ENCODE assay signal across 27 cellular contexts in genomic region chr12:80456513-80456912, GRCh38. TPM values are rescaled to one million over a fixed set of nuclear protein-coding genes. Genes with fewer than 3 reads are reported as not detected.
"Had no signal": no experiment of that assay in that cellular context is flagged by ENCODE, and none has a peak within 500 bp of the region (broad histone marks: within the 10 kb centered on the region; RNA-seq: fewer than 3 reads in every experiment).

No MANE protein-coding gene starts in this region.

- H3K79me2 ChIP-seq: parathyroid adenoma had no signal

- H3K4me2 ChIP-seq: neural progenitor cell, smooth muscle cell had no signal

- H3K9ac ChIP-seq: neural progenitor cell, parathyroid adenoma had no signal

- H2AFZ ChIP-seq: neural progenitor cell, parathyroid adenoma had no signal

- H3K27ac ChIP-seq: neural progenitor cell, ovary, parathyroid adenoma, psoas muscle, skin epidermis, spleen, stomach, thoracic aorta, thyroid gland, tibial nerve, upper lobe of left lung, vagina had no signal

- H3K36me3 ChIP-seq: neural progenitor cell, ovary, spleen, stomach, thoracic aorta, thyroid gland, tibial nerve, upper lobe of left lung, vagina had no signal

- H3K27me3 ChIP-seq: neural progenitor cell, ovary, spleen, stomach, thyroid gland, tibial nerve, upper lobe of left lung, vagina had no signal

- FAIRE-seq: urothelium cell line had no signal

- DNase-seq: natural killer cell; occipital lobe; ovary; posterior cingulate gyrus; psoas muscle; right cardiac atrium; spleen; stimulated activated CD4-positive, alpha-beta T cell treated with anti-CD3 and anti-CD28 coated beads, Interleukin-12 subunit alpha, Interleukin-12 subunit beta, amount 100 ng/mL, for 4 hours; stimulated activated CD4-positive, alpha-beta T cell treated with anti-CD3 and anti-CD28 coated beads, Interleukin-1b, Interleukin-23, amount 100 ng/mL, for 48 hours; stimulated activated CD4-positive, alpha-beta T cell treated with anti-CD3 and anti-CD28 coated beads, Interleukin-4, amount 100 ng/mL, for 1 hour; stimulated activated naive B cell treated with anti-CD40 and anti-IgM and Interleukin-4, amounts not matched to agents 10 μg/mL and 1 μg/mL and 100 μg/mL, for 72 hours; stimulated activated naive CD4-positive, alpha-beta T cell treated with Interleukin-2 at 50 U/mL for 16 hours; stomach; thyroid gland; trophoblast cell; upper lobe of left lung had no signal

- ATAC-seq: natural killer cell; psoas muscle; right cardiac atrium; sciatic nerve; stimulated activated effector memory CD8-positive, alpha-beta T cell treated with anti-CD3 and anti-CD28 coated beads, Interleukin-12 subunit alpha, Interleukin-12 subunit beta, amount 100 ng/mL, for 72 hours; stimulated activated naive B cell treated with anti-CD40 and anti-IgM and Interleukin-4, amounts not matched to agents 10 μg/mL and 1 μg/mL and 100 μg/mL, for 72 hours had no signal

- H3K4me1 ChIP-seq: neural progenitor cell, parathyroid adenoma, psoas muscle, spleen, stomach, thyroid gland, tibial nerve, upper lobe of left lung, vagina had no signal

- H3K4me3 ChIP-seq: neural progenitor cell, ovary, psoas muscle, skin epidermis, smooth muscle cell, spleen, stomach, thoracic aorta, thyroid gland, tibial nerve, upper lobe of left lung, vagina had no signal

- H3K9me3 ChIP-seq: ovary, psoas muscle, spleen, stomach, thoracic aorta, thyroid gland, tibial nerve, upper lobe of left lung, vagina had no signal

RNA-seq across cellular contexts. Expression of gene PTPRQ, which starts 12.5 kb away (rescaled TPM):
- total RNA-seq: natural killer cell had no signal
- polyA plus RNA-seq: neural cell, smooth muscle cell had no signal
